ENCODE assay signal across 15 cellular contexts in the genomic region with DNA sequence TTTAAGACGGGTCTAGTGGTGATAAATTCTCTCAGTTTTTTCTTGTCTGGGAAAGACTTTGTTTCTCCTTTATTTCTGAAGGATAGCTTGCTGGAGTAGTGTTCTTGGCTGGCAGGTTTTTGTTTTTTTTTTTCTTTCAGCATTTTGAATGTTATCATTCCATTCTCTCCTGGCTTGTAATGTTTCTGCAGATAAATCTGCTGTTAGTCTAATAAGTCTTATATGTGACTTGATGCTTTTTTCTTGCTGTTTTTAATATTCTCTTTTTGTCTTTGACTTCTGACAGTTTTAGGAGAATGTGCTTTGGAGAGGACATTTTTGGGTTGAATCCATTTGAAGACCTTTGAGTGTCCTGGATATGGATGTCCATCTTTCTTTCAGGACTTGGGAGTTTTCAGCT. TPM values are rescaled to one million over a fixed set of nuclear protein-coding genes. Genes with fewer than 3 reads are reported as not detected.
DNase-seq lines count a peak whose midpoint lies in the region; ATAC-seq, FAIRE-seq and TF ChIP-seq lines count a peak whose summit lies in the region.
"Had no signal": no experiment of that assay in that cellular context is flagged by ENCODE, and none has a peak within 500 bp of the region (broad histone marks: within the 10 kb centered on the region; RNA-seq: fewer than 3 reads in every experiment).

No MANE protein-coding gene starts in this region.

- BruUV-seq in K562 (replicated peaks; lab: Mats Ljungman, UMichigan), result no TSS peak

- peaks cover 19% of the 10 kb centered on the region for H3K9me3 Mint-ChIP-seq in activated CD8-positive, alpha-beta T cell treated with anti-CD3 and anti-CD28 coated beads for 36 hours
- peaks cover 20% of the 10 kb centered on the region for H3K9me3 Mint-ChIP-seq in activated CD8-positive, alpha-beta T cell treated with anti-CD3 and anti-CD28 coated beads, Interleukin-2, amount 10 ng/mL, durations not matched to agents 7 days and 5 days (ENCODE audit: insufficient read depth)
- peaks cover 6 to 53% (median 22%) of the 10 kb centered on the region in 11 donors for H3K9me3 Mint-ChIP-seq in naive thymus-derived CD4-positive, alpha-beta T cell

- H3K36me3 Mint-ChIP-seq in activated CD8-positive, alpha-beta T cell treated with anti-CD3 and anti-CD28 coated beads for 36 hours (ENCODE audit: low read depth), result peaks cover 55% of the 10 kb centered on the region
- H3K36me3 Mint-ChIP-seq in activated CD8-positive, alpha-beta T cell treated with anti-CD3 and anti-CD28 coated beads, Interleukin-2, amount 10 ng/mL, durations not matched to agents 7 days and 5 days (ENCODE audit: low read depth), result peaks cover 37% of the 10 kb centered on the region
- H3K36me3 Mint-ChIP-seq in naive thymus-derived CD4-positive, alpha-beta T cell, result peaks cover 40 to 73% (median 68%) of the 10 kb centered on the region in 5 donors

- no peak for DNase-seq in activated CD8-positive, alpha-beta T cell treated with anti-CD3 and anti-CD28 coated beads for 36 hours
- DNase-seq in activated CD8-positive, alpha-beta T cell treated with anti-CD3 and anti-CD28 coated beads, Interleukin-2, amount 10 ng/mL, durations not matched to agents 7 days and 5 days, result no peak
- no peak for DNase-seq in K562 (ENCODE audit: extremely low read depth in 1 of 4, low spot score in 3 of 4)
- DNase-seq in naive thymus-derived CD4-positive, alpha-beta T cell, result no peak
- DNase-seq: ACHN; C1 segment of cervical spinal cord; CD4-positive, alpha-beta T cell; DMS79; Karpas-422 had no signal

- CTCF ChIA-PET in activated CD8-positive, alpha-beta T cell treated with anti-CD3 and anti-CD28 coated beads for 36 hours (lab: Charles Lee), result no interaction called here
- CTCF ChIA-PET in activated CD8-positive, alpha-beta T cell treated with anti-CD3 and anti-CD28 coated beads, Interleukin-2, amount 10 ng/mL, durations not matched to agents 7 days and 5 days (lab: Charles Lee), result no interaction called here
- CTCF ChIA-PET in HEK293 (lab: Yijun Ruan, JAX) (interaction anchor here (0.7 to 0.9 kb wide), 3 partner anchors 11 to 702 kb away, joined by 3 to 4 read pairs (median 4); no protein-coding TSS in a partner anchor), K562 (lab: Yijun Ruan, JAX; ENCODE audit: low intra/inter-chr PET ratio) (no interaction called here)
- CTCF ChIA-PET in naive thymus-derived CD4-positive, alpha-beta T cell (lab: Charles Lee), result no interaction called here

- no peak overlapping the region for H2AFZ ChIP-seq in K562 (ENCODE audit: low read depth, low read length)

- POLR2A ChIA-PET in activated CD8-positive, alpha-beta T cell treated with anti-CD3 and anti-CD28 coated beads for 36 hours (lab: Charles Lee), result no interaction called here
- POLR2A ChIA-PET in activated CD8-positive, alpha-beta T cell treated with anti-CD3 and anti-CD28 coated beads, Interleukin-2, amount 10 ng/mL, durations not matched to agents 7 days and 5 days (lab: Charles Lee), result interaction anchor here (0.7 kb wide), 1 partner anchor 137 kb away, joined by 3 read pairs; no protein-coding TSS in a partner anchor
- POLR2A ChIA-PET in HEK293 (lab: Yijun Ruan, JAX) (no interaction called here), K562 (lab: Yijun Ruan, JAX) (no interaction called here)
- POLR2A ChIA-PET in naive thymus-derived CD4-positive, alpha-beta T cell (lab: Charles Lee), result no interaction called here

- no peak overlapping the region for H3K9ac ChIP-seq in K562 (ENCODE audit: insufficient read depth in 1 of 2, low read depth in 2 of 2, low read length in 2 of 2)

- H3K9me3 ChIP-seq in HEK293 (ENCODE audit: control insufficient read depth, insufficient read depth, low read depth, low read length) (no peaks in the 10 kb centered on the region), K562 (replicated peaks; ENCODE audit: control insufficient read depth, insufficient read depth, low read depth, low read length) (no peaks in the 10 kb centered on the region)
- peaks cover 0 to 9% (median 0%) of the 10 kb centered on the region in 3 experiments for H3K9me3 ChIP-seq in naive thymus-derived CD4-positive, alpha-beta T cell (ENCODE audit: control insufficient read depth in 2 of 3, low read length in 3 of 3)

- H3K27ac ChIP-seq in HEK293 (ENCODE audit: extremely low read depth, low read depth, low read length) (no peak overlapping the region), K562 (ENCODE audit: extremely low read depth, low read depth, low read length) (no peak overlapping the region)
- H3K27ac ChIP-seq in naive thymus-derived CD4-positive, alpha-beta T cell (ENCODE audit: low read depth, low read length), result no peak overlapping the region

- H3K4me3 ChIP-seq in HEK293 (ENCODE audit: low read depth, low read length), result no peak overlapping the region
- no peak overlapping the region for H3K4me3 ChIP-seq in K562
- H3K4me3 ChIP-seq in naive thymus-derived CD4-positive, alpha-beta T cell (ENCODE audit: low read length), result no peak overlapping the region

- no peak for TF ChIP-seq CTCF in activated CD8-positive, alpha-beta T cell treated with anti-CD3 and anti-CD28 coated beads for 36 hours (IDR thresholded peaks at IDR 0.05)
- TF ChIP-seq CTCF in HEK293 (tag by site-specific recombination; IDR thresholded peaks at IDR 0.05), result no peak
- TF ChIP-seq CTCF in K562 (IDR thresholded peaks at IDR 0.05 in 2 of 3, conservative IDR thresholded peaks at IDR 0.05 in 1 of 3; ENCODE audit: insufficient read depth in 2 of 3, low read depth in 1 of 3, low read length in 3 of 3), result no peak

- H3K79me2 ChIP-seq in K562 (ENCODE audit: control insufficient read depth, insufficient read depth, low read length), result peaks cover 3% of the 10 kb centered on the region; the same call in 1 of the 3 replicates

- peaks cover 23% of the 10 kb centered on the region for H3K4me1 Mint-ChIP-seq in activated CD8-positive, alpha-beta T cell treated with anti-CD3 and anti-CD28 coated beads for 36 hours (ENCODE audit: low read depth)
- H3K4me1 Mint-ChIP-seq in activated CD8-positive, alpha-beta T cell treated with anti-CD3 and anti-CD28 coated beads, Interleukin-2, amount 10 ng/mL, durations not matched to agents 7 days and 5 days (ENCODE audit: low read depth), result peaks cover 2% of the 10 kb centered on the region
- H3K4me1 Mint-ChIP-seq in naive thymus-derived CD4-positive, alpha-beta T cell, result peaks cover 6 to 41% (median 38%) of the 10 kb centered on the region in 7 donors

- no peak overlapping the region for H3K4me2 ChIP-seq in K562 (ENCODE audit: insufficient read depth, low read length)

- H3K4me1 ChIP-seq in HEK293 (ENCODE audit: control insufficient read depth, insufficient read depth, low read length) (no peaks in the 10 kb centered on the region), K562 (replicated peaks in 1 of 2; ENCODE audit: control insufficient read depth in 2 of 2, insufficient read depth in 2 of 2, low read length in 2 of 2) (no peaks in the 10 kb centered on the region)
- H3K4me1 ChIP-seq in naive thymus-derived CD4-positive, alpha-beta T cell (ENCODE audit: control insufficient read depth in 2 of 2, insufficient read depth in 2 of 2, low read length in 2 of 2), result no peaks in the 10 kb centered on the region

- intact Hi-C loops in activated CD8-positive, alpha-beta T cell treated with anti-CD3 and anti-CD28 coated beads for 36 hours (cut with micrococcal nuclease), result no loop called here
- intact Hi-C loops in K562 (cut with micrococcal nuclease), result no loop called here
- intact Hi-C loops in naive thymus-derived CD4-positive, alpha-beta T cell (cut with micrococcal nuclease), result no loop called here

- ATAC-seq in activated CD8-positive, alpha-beta T cell treated with anti-CD3 and anti-CD28 coated beads for 36 hours, result no peak
- no peak for ATAC-seq in activated CD8-positive, alpha-beta T cell treated with anti-CD3 and anti-CD28 coated beads, Interleukin-2, amount 10 ng/mL, durations not matched to agents 7 days and 5 days
- no peak for ATAC-seq in K562
- no peak for ATAC-seq in naive thymus-derived CD4-positive, alpha-beta T cell
- no peak for ATAC-seq in GM18858 (IDR thresholded peaks at IDR 0.05; ENCODE audit: unreplicated experiment)
- ATAC-seq in GM21423 (IDR thresholded peaks at IDR 0.05; ENCODE audit: unreplicated experiment), result no peak

- in situ Hi-C loops in K562 (cut with MboI), result no loop called here

- H3K27me3 Mint-ChIP-seq in activated CD8-positive, alpha-beta T cell treated with anti-CD3 and anti-CD28 coated beads for 36 hours, result no peaks in the 10 kb centered on the region
- H3K27me3 Mint-ChIP-seq in activated CD8-positive, alpha-beta T cell treated with anti-CD3 and anti-CD28 coated beads, Interleukin-2, amount 10 ng/mL, durations not matched to agents 7 days and 5 days (ENCODE audit: low read depth), result no peaks in the 10 kb centered on the region
- no peaks in the 10 kb centered on the region for H3K27me3 Mint-ChIP-seq in naive thymus-derived CD4-positive, alpha-beta T cell
- H3K27me3 Mint-ChIP-seq: CD4-positive, alpha-beta T cell had no signal

- no peak for FAIRE-seq in K562 (lab: Jason Lieb, UNC)
- FAIRE-seq: GM12891, H54, HTR-8/SVneo had no signal

- no peak for TF ChIP-seq EP300 in K562 (IDR thresholded peaks at IDR 0.05; ENCODE audit: low read length)

- H3K27ac Mint-ChIP-seq in activated CD8-positive, alpha-beta T cell treated with anti-CD3 and anti-CD28 coated beads for 36 hours, result peak overlapping the region; percentile 47
- H3K27ac Mint-ChIP-seq in activated CD8-positive, alpha-beta T cell treated with anti-CD3 and anti-CD28 coated beads, Interleukin-2, amount 10 ng/mL, durations not matched to agents 7 days and 5 days, result no peak overlapping the region
- peak overlapping the region in 1 of 9 donors; percentile 52 for H3K27ac Mint-ChIP-seq in naive thymus-derived CD4-positive, alpha-beta T cell
- H3K27ac Mint-ChIP-seq: CD4-positive, alpha-beta T cell had no signal

- no peaks in the 10 kb centered on the region for H3K9me1 ChIP-seq in K562 (ENCODE audit: control insufficient read depth, insufficient read depth, low read length)

- TF ChIP-seq POLR2A in K562 (conservative IDR thresholded peaks at IDR 0.05), result no peak

- H3K27me3 ChIP-seq in K562 (ENCODE audit: control insufficient read depth in 2 of 2, insufficient read depth in 2 of 2, low read length in 2 of 2), result no peaks in the 10 kb centered on the region
- H3K27me3 ChIP-seq in naive thymus-derived CD4-positive, alpha-beta T cell (ENCODE audit: control insufficient read depth in 2 of 2, insufficient read depth in 2 of 2, low read length in 2 of 2), result no peaks in the 10 kb centered on the region

- 54% methylated on average over 1 of the region's 1 CpG for WGBS in K562 (ENCODE audit: insufficient coverage, low coverage, missing lambda C conversion rate)

- no peak for TF ChIP-seq RAD21 in K562 (CRISPR knock-in tag; conservative IDR thresholded peaks at IDR 0.05 in 1 of 2, IDR thresholded peaks at IDR 0.05 in 1 of 2)

- H3K4me3 Mint-ChIP-seq in activated CD8-positive, alpha-beta T cell treated with anti-CD3 and anti-CD28 coated beads for 36 hours, result no peak overlapping the region
- no peak overlapping the region for H3K4me3 Mint-ChIP-seq in activated CD8-positive, alpha-beta T cell treated with anti-CD3 and anti-CD28 coated beads, Interleukin-2, amount 10 ng/mL, durations not matched to agents 7 days and 5 days
- H3K4me3 Mint-ChIP-seq in naive thymus-derived CD4-positive, alpha-beta T cell, result no peak overlapping the region
- H3K4me3 Mint-ChIP-seq: CD4-positive, alpha-beta T cell had no signal

- no peaks in the 10 kb centered on the region for H4K20me1 ChIP-seq in K562 (replicated peaks; ENCODE audit: control insufficient read depth, insufficient read depth, low read length)

- peaks cover 0 to 12% of the 10 kb centered on the region in 2 experiments; a peak in 2 of 3 replicates for H3K36me3 ChIP-seq in HEK293 (ENCODE audit: control insufficient read depth in 2 of 2, insufficient read depth in 1 of 2, low read length in 2 of 2)
- no peaks in the 10 kb centered on the region; the same call in 2 of the 3 replicates for H3K36me3 ChIP-seq in K562 (ENCODE audit: control insufficient read depth, insufficient read depth, low read length)
- no peaks in the 10 kb centered on the region for H3K36me3 ChIP-seq in naive thymus-derived CD4-positive, alpha-beta T cell (ENCODE audit: control insufficient read depth in 2 of 3, insufficient read depth in 3 of 3, low read length in 3 of 3)

RNA-seq across cellular contexts. Expression of gene HSD17B4, which starts 16.0 kb away (rescaled TPM):
- total RNA-seq in activated CD8-positive, alpha-beta T cell treated with anti-CD3 and anti-CD28 coated beads for 36 hours, result 100 to 1,000 TPM in 1 of 2 experiments, 10 to 100 TPM in 1; 94.3 to 111 TPM
- total RNA-seq in activated CD8-positive, alpha-beta T cell treated with anti-CD3 and anti-CD28 coated beads, Interleukin-2, amount 10 ng/mL, durations not matched to agents 7 days and 5 days, result 10 to 100 TPM; 68.9 to 78.9 TPM
- 60.9 and 67.5 TPM in 2 replicates for total RNA-seq in K562 (2011; cell fraction: chromatin; rRNA removed; ENCODE audit: low replicate concordance)
- 23.5 and 28.4 TPM in 2 replicates for total RNA-seq in K562 (2011; cell fraction: nucleolus; rRNA removed)
- total RNA-seq in K562 (2011; cell fraction: nucleoplasm; rRNA removed), result 32.8 and 46.1 TPM in 2 replicates
- total RNA-seq in K562 (2014; rRNA removed), result 82.1 and 120 TPM in 2 replicates
- total RNA-seq in K562 (2014; rRNA removed; fragmentation: Illumina TruSeq; extraction: Trizol), result 108 and 110 TPM in 2 replicates
- 91.4 and 94.6 TPM in 2 replicates for total RNA-seq in K562 (2015; rRNA removed; fragmentation: Illumina TruSeq; extraction: Trizol)
- 109 and 114 TPM in 2 replicates for total RNA-seq in K562 (2021)
- polyA plus RNA-seq in K562 (2011; rRNA removed), result 157 and 187 TPM in 2 replicates
- polyA plus RNA-seq in K562 (2011; cell fraction: cytosol; rRNA removed), result 64.0 and 120 TPM in 2 replicates
- polyA plus RNA-seq in K562 (2011; cell fraction: nucleus; rRNA removed), result 85.1 and 121 TPM in 2 replicates
- polyA plus RNA-seq in K562 (2012), result 93.3 and 132 TPM in 2 replicates
- 95.4 and 119 TPM in 2 replicates for polyA plus RNA-seq in K562 (2014; fragmentation: Illumina TruSeq; extraction: Trizol)
- 10 to 100 TPM; 50.6 to 60.9 TPM for polyA plus RNA-seq in K562 (2014; fragmentation: Nextera tagmentation; extraction: Ambion mirVana)
- 72.5 and 76.2 TPM in 2 replicates for polyA plus RNA-seq in K562 (2014; rRNA removed)
- polyA minus RNA-seq in K562 (2011; rRNA and poly(A)+ RNA removed), result 200 and 211 TPM in 2 replicates
- 69.9 and 88.9 TPM in 2 replicates for polyA minus RNA-seq in K562 (2011; cell fraction: cytosol; rRNA and poly(A)+ RNA removed)
- polyA minus RNA-seq in K562 (2011; cell fraction: nucleus; rRNA and poly(A)+ RNA removed), result 47.1 and 79.5 TPM in 2 replicates
- 10 to 100 TPM; 22.5 to 77.2 (median 71.0) TPM for total RNA-seq in naive thymus-derived CD4-positive, alpha-beta T cell
- polyA plus RNA-seq in naive thymus-derived CD4-positive, alpha-beta T cell, result 100 to 1,000 TPM in 1 of 2 donors, 10 to 100 TPM in 1; 55.7 to 131 TPM
